ENCODE assay signal across 8 cellular contexts in genomic region chr1:205812271-205812877, GRCh38. TPM values are rescaled to one million over a fixed set of nuclear protein-coding genes. Genes with fewer than 3 reads are reported as not detected.
DNase-seq lines count a peak whose midpoint lies in the region; ATAC-seq, FAIRE-seq and TF ChIP-seq lines count a peak whose summit lies in the region.

No MANE protein-coding gene starts in this region.

- no peaks in the 10 kb centered on the region for H3K9me3 ChIP-seq in A549
- no peaks in the 10 kb centered on the region for H3K9me3 ChIP-seq in iPS-20b (ENCODE audit: insufficient read depth, low read depth, low read length)

- ATAC-seq in A549 (peak; percentile 19 to 54), GM18517 (IDR thresholded peaks at IDR 0.05; ENCODE audit: unreplicated experiment) (no peak), HG02610 (IDR thresholded peaks at IDR 0.05; ENCODE audit: unreplicated experiment) (no peak)

- FAIRE-seq in A549 (lab: Jason Lieb, UNC): no peak

- peak overlapping the region; percentile 93 for H3K4me2 ChIP-seq in A549

- H3K4me3 ChIP-seq in A549 (peak overlapping the region; percentile 76), brain microvascular endothelial cell (ENCODE audit: low read depth, low read length) (peak overlapping the region; percentile 77), iPS-20b (ENCODE audit: low read length) (peak overlapping the region; percentile 94), skin epidermis (peak overlapping the region; percentile 56 to 97 (median 80))

- 12% methylated on average over 8 of the region's 16 CpGs for WGBS in A549 (ENCODE audit: missing lambda C conversion rate)

- in situ Hi-C loops in GM13976 (cut with MboI; ENCODE audit: low sequenced_read_pairs, unreplicated experiment) (no loop called here), brain microvascular endothelial cell (cut with HindIII; ENCODE audit: low pct_ligation_motif_present, low sequenced_read_pairs) (no loop called here)

- POLR2A ChIA-PET in A549 (lab: Yijun Ruan, JAX): interaction anchor here (0.7 kb wide), 1 partner anchor 67 kb away, joined by 4 read pairs; no protein-coding TSS in a partner anchor

- no peak for TF ChIP-seq POLR2A in A549 (IDR thresholded peaks at IDR 0.05; ENCODE audit: low read length)

- TF ChIP-seq EP300 in A549 (IDR thresholded peaks at IDR 0.05): no peak

- CTCF ChIA-PET in A549 (lab: Yijun Ruan, JAX): interaction anchor here (2.1 to 11.5 kb wide), 3 partner anchors 17 to 165 kb away, joined by 10 to 120 read pairs (median 22); no protein-coding TSS in a partner anchor

- DNase-seq in A549 (ENCODE audit: low read depth in 1 of 2, low spot score in 1 of 2) (peak in 1 of 2 experiments; percentile 40), GM13976 (ENCODE audit: low spot score) (peak; percentile 54), NCI-H2227 treated with DMSO at 0.1 percent for 48 hours (lab: John Stamatoyannopoulos, UW) (peak; percentile 31), brain microvascular endothelial cell (no peak)

- H3K27me3 ChIP-seq in brain microvascular endothelial cell (replicated peaks) (no peaks in the 10 kb centered on the region), iPS-20b (ENCODE audit: insufficient read depth, low read length) (peaks cover 13% of the 10 kb centered on the region)

- peak overlapping the region; percentile 81 to 98 for H3K27ac ChIP-seq in A549
- no peak overlapping the region for H3K27ac ChIP-seq in brain microvascular endothelial cell
- no peak overlapping the region for H3K27ac ChIP-seq in iPS-20b (ENCODE audit: low read length)
- H3K27ac ChIP-seq in skin epidermis: peak overlapping the region; percentile 45 to 93 (median 86)

- H3K36me3 ChIP-seq in brain microvascular endothelial cell (replicated peaks) (peaks cover 6% of the 10 kb centered on the region), iPS-20b (ENCODE audit: insufficient read depth, low read depth, low read length) (peaks cover 24% of the 10 kb centered on the region)

- H3K9ac ChIP-seq in iPS-20b (ENCODE audit: low read depth, low read length): peak overlapping the region; percentile 58; the same call in 1 of the 2 replicates

- TF ChIP-seq RAD21 in A549 (conservative IDR thresholded peaks at IDR 0.05 in 1 of 2, IDR thresholded peaks at IDR 0.05 in 1 of 2): no peak

- H3K4me1 ChIP-seq in A549 (peaks cover 19% of the 10 kb centered on the region), iPS-20b (ENCODE audit: insufficient read depth, low read length) (peaks cover 4% of the 10 kb centered on the region; the same call in 1 of the 2 replicates)

- TF ChIP-seq CTCF in A549 (IDR thresholded peaks at IDR 0.05) (no peak), GM13976 (IDR thresholded peaks at IDR 0.05; ENCODE audit: borderline replicate concordance, control extremely low read depth, extremely low read depth, insufficient read depth, missing control alignments) (no peak), brain microvascular endothelial cell (IDR thresholded peaks at IDR 0.05; ENCODE audit: low read depth, low read length, missing control alignments) (no peak)

TF ChIP-seq in A549, 52 proteins besides CTCF, POLR2A, EP300 and RAD21:
- no peak for TF ChIP-seq KDM1A (IDR thresholded peaks at IDR 0.05; ENCODE audit: low read depth)
- TF ChIP-seq, protein P1, sequence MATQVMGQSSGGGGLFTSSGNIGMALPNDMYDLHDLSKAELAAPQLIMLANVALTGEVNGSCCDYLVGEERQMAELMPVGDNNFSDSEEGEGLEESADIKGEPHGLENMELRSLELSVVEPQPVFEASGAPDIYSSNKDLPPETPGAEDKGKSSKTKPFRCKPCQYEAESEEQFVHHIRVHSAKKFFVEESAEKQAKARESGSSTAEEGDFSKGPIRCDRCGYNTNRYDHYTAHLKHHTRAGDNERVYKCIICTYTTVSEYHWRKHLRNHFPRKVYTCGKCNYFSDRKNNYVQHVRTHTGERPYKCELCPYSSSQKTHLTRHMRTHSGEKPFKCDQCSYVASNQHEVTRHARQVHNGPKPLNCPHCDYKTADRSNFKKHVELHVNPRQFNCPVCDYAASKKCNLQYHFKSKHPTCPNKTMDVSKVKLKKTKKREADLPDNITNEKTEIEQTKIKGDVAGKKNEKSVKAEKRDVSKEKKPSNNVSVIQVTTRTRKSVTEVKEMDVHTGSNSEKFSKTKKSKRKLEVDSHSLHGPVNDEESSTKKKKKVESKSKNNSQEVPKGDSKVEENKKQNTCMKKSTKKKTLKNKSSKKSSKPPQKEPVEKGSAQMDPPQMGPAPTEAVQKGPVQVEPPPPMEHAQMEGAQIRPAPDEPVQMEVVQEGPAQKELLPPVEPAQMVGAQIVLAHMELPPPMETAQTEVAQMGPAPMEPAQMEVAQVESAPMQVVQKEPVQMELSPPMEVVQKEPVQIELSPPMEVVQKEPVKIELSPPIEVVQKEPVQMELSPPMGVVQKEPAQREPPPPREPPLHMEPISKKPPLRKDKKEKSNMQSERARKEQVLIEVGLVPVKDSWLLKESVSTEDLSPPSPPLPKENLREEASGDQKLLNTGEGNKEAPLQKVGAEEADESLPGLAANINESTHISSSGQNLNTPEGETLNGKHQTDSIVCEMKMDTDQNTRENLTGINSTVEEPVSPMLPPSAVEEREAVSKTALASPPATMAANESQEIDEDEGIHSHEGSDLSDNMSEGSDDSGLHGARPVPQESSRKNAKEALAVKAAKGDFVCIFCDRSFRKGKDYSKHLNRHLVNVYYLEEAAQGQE (IDR thresholded peaks at IDR 0.05): no peak
- TF ChIP-seq GATA3 (IDR thresholded peaks at IDR 0.05; ENCODE audit: borderline replicate concordance): no peak
- no peak for TF ChIP-seq SREBF2 (IDR thresholded peaks at IDR 0.05)
- no peak for TF ChIP-seq EHF (CRISPR knock-in tag; IDR thresholded peaks at IDR 0.05)
- no peak for TF ChIP-seq RFX5 (IDR thresholded peaks at IDR 0.05)
- TF ChIP-seq RCOR1 (IDR thresholded peaks at IDR 0.05; ENCODE audit: low read depth, low read length): no peak
- TF ChIP-seq KDM5A (IDR thresholded peaks at IDR 0.05): no peak
- no peak for TF ChIP-seq CHD4 (IDR thresholded peaks at IDR 0.05; ENCODE audit: borderline replicate concordance)
- no peak for TF ChIP-seq TP53 (CRISPR knock-in tag; IDR thresholded peaks at IDR 0.05)

RNA-seq across cellular contexts. Expression of gene SLC41A1, which starts 0.6 kb away (rescaled TPM):
- 23.5 and 26.0 TPM in 2 replicates for polyA plus RNA-seq in A549 (2011; rRNA removed)
- 15.8 and 19.9 TPM in 2 replicates for polyA plus RNA-seq in A549 (2012; cell fraction: cytosol; rRNA removed)
- 17.8 and 21.6 TPM in 2 replicates for polyA plus RNA-seq in A549 (2012; cell fraction: nucleus; rRNA removed)
- polyA plus RNA-seq in A549 (2017; fragmentation: RNase III; extraction: RNeasy Plus Mini Kit Qiagen cat#74134 plus additional on column Dnase treatment): 25.6 to 26.4 TPM (median 26.1 TPM) in 3 replicates
- 13.3 and 14.4 TPM in 2 replicates for polyA minus RNA-seq in A549 (2011; rRNA and poly(A)+ RNA removed)

RNA-seq across cellular contexts. Expression of gene RAB29, which starts 37.1 kb away (rescaled TPM):
- polyA plus RNA-seq in A549 (2011; rRNA removed) (9.8 and 13.2 TPM in 2 replicates), A549 (2017; fragmentation: RNase III; extraction: RNeasy Plus Mini Kit Qiagen cat#74134 plus additional on column Dnase treatment) (12.9 to 17.9 TPM (median 14.8 TPM) in 3 replicates)
- polyA plus RNA-seq in A549 (2012; cell fraction: cytosol; rRNA removed): 5.3 and 6.8 TPM in 2 replicates
- polyA plus RNA-seq in A549 (2012; cell fraction: nucleus; rRNA removed): 3.8 and 5.1 TPM in 2 replicates
- polyA minus RNA-seq in A549 (2011; rRNA and poly(A)+ RNA removed): 5.8 and 6.9 TPM in 2 replicates

RNA-seq across cellular contexts. Expression of gene PM20D1, which starts 37.6 kb away (rescaled TPM):
- not detected in 2 replicates for polyA plus RNA-seq in A549 (2011; rRNA removed)
- polyA plus RNA-seq in A549 (2012; cell fraction: cytosol; rRNA removed): not detected in 2 replicates
- not detected in 2 replicates for polyA plus RNA-seq in A549 (2012; cell fraction: nucleus; rRNA removed)
- not detected in 3 replicates for polyA plus RNA-seq in A549 (2017; fragmentation: RNase III; extraction: RNeasy Plus Mini Kit Qiagen cat#74134 plus additional on column Dnase treatment)
- not detected in 2 replicates for polyA minus RNA-seq in A549 (2011; rRNA and poly(A)+ RNA removed)

Comparison
In these comparisons a context has a peak if more than half of its experiments do, and no peak if none do; other contexts are left out.
1. ATAC-seq: peak in A549 (2 of 2); none in GM18517 (single experiment) and HG02610 (single experiment).
2. H3K27ac ChIP-seq: peak in A549 (2 of 2) and skin epidermis (21 of 21); none in brain microvascular endothelial cell (single experiment) and iPS-20b (single experiment).
3. Peak in every context shown above with its lines, with median percentiles within 50 percentile points of each other: H3K4me3 ChIP-seq.